8 cellular contexts compared by ENCODE assay signal in the genomic region with DNA sequence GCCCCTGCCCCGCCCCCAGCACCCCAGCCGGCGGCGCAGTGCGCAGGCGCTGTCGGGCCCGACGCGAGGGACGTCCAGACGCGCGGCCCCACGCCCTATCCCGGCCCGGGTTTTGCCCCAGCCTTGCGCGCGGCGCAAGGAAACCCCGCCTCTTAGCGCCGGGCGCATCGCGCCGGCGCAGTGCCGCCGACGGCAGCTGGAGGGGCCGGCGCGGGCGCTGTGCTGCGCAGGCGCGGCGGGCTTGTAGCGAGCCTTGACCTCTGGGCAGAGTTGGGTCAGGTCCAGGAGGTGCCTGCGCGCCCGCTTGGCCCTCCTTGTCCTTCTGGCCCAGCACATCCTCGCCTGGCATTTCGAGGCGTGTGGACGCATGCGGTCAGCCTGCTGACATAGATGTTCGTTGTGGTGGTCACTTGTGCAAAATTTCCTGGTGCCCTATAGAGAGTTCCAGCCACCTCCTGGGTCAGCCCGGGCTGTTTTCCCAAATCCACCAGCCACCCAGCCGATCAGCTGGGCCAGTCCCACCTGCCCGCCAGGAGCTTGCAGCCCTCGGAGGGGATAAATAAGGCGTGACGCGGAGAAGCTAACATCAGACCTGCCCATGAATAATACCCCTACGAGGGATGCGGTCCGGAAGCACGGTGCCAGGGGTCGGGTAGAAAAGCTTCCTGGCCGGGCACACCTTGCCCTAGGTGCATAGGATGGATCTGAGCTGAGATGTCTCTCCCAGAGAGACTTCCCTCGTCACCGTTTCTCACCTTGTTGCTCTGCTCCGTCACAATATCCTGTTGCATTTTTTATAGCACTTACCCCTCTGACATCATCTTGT. TPM values are rescaled to one million over a fixed set of nuclear protein-coding genes. Genes with fewer than 3 reads are reported as not detected.
DNase-seq lines count a peak whose midpoint lies in the region; ATAC-seq and TF ChIP-seq lines count a peak whose summit lies in the region.

No MANE protein-coding gene starts in this region.

- peak overlapping the region; percentile 14 for H3K27ac ChIP-seq in endodermal cell (ENCODE audit: low read depth, low read length)

- H3K27me3 ChIP-seq in endodermal cell (ENCODE audit: control insufficient read depth, insufficient read depth, low read length, poor library complexity, severe bottlenecking) = no peaks in the 10 kb centered on the region

- H3K9me3 Mint-ChIP-seq in endodermal cell = no peaks in the 10 kb centered on the region

- H3K27ac Mint-ChIP-seq in endodermal cell = peak overlapping the region; percentile 86

- H3K36me3 Mint-ChIP-seq in endodermal cell (ENCODE audit: low read depth) = peaks cover 13% of the 10 kb centered on the region

- TF ChIP-seq CTCF in endodermal cell (conservative IDR thresholded peaks at IDR 0.05) = no peak

- no peaks in the 10 kb centered on the region for H3K9me3 ChIP-seq in endodermal cell (ENCODE audit: control insufficient read depth, low read length)

- WGBS in endodermal cell (ENCODE audit: insufficient coverage in 1 of 2, insufficient read length in 1 of 2), 2 experiments = 22 to 27% methylated on average over 36 to 66 of the region's 66 CpGs

- no peaks in the 10 kb centered on the region for H3K4me1 ChIP-seq in endodermal cell (ENCODE audit: control insufficient read depth, insufficient read depth, low read length)

- H3K4me3 ChIP-seq in endodermal cell (ENCODE audit: low read length) = peak overlapping the region; percentile 84

- peak; percentile 90 for DNase-seq in COR-L47 (lab: John Stamatoyannopoulos, UW)
- peak; percentile 87 for DNase-seq in HT1080 (ENCODE audit: low read depth)
- peak; percentile 87 for DNase-seq in NOMO-1 treated with DMSO at 0.1 percent for 48 hours (lab: John Stamatoyannopoulos, UW; ENCODE audit: unreplicated experiment)
- peak; percentile 78 for DNase-seq in activated CD8-positive, alpha-beta memory T cell treated with anti-CD3 and anti-CD28 coated beads, Interleukin-2, amount 50 U/mL, for 1 hour (ENCODE audit: extremely low read depth)
- DNase-seq in endodermal cell = peak; percentile 96
- peak; percentile 93 for DNase-seq in midbrain (lab: John Stamatoyannopoulos, UW)
- DNase-seq in stimulated activated CD8-positive, alpha-beta memory T cell treated with anti-CD3 and anti-CD28 coated beads, Interleukin-15, amount 100 ng/mL, for 4 hours (ENCODE audit: low read depth in 2 of 2) = peak; percentile 86 to 93

- H3K27me3 Mint-ChIP-seq in endodermal cell (ENCODE audit: insufficient read depth) = peaks cover 21% of the 10 kb centered on the region

- H3K9ac ChIP-seq in endodermal cell (ENCODE audit: extremely low read depth, low read length, poor library complexity, severe bottlenecking) = peak overlapping the region; percentile 49

- H3K4me3 Mint-ChIP-seq in endodermal cell = peak overlapping the region; percentile 78

- peaks cover 16% of the 10 kb centered on the region for H3K36me3 ChIP-seq in endodermal cell (ENCODE audit: control insufficient read depth, insufficient read depth, low read length)

- peaks cover 12% of the 10 kb centered on the region for H3K4me1 Mint-ChIP-seq in endodermal cell

- peak; percentile 84 for ATAC-seq in GM21367 (IDR thresholded peaks at IDR 0.05; ENCODE audit: unreplicated experiment)

RNA-seq across cellular contexts. Expression of a gene that starts 0.4 kb away (rescaled TPM):
- 87.6 and 93.3 TPM in 2 replicates for total RNA-seq in HT1080 (2014; rRNA removed; shearing (Covaris generic))
- polyA plus RNA-seq in HT1080 (2015; cell fraction: cytosol; rRNA removed) = 68.4 and 76.1 TPM in 2 replicates
- 31.5 and 32.8 TPM in 2 replicates for polyA plus RNA-seq in HT1080 (2015; cell fraction: nucleus; rRNA removed)
- 10 to 100 TPM; 48.6 to 50.8 TPM for total RNA-seq in endodermal cell
- polyA plus RNA-seq in endodermal cell (2013, experiment 1 of 2) = 54.6 TPM
- 51.3 TPM for polyA plus RNA-seq in endodermal cell (2013, experiment 2 of 2)

RNA-seq across cellular contexts. Expression of a gene that starts 10.9 kb away (rescaled TPM):
- total RNA-seq in HT1080 (2014; rRNA removed; shearing (Covaris generic)) = 33.9 and 42.1 TPM in 2 replicates
- 26.8 and 36.8 TPM in 2 replicates for polyA plus RNA-seq in HT1080 (2015; cell fraction: cytosol; rRNA removed)
- polyA plus RNA-seq in HT1080 (2015; cell fraction: nucleus; rRNA removed) = 10.4 and 13.3 TPM in 2 replicates
- total RNA-seq in endodermal cell = 10 to 100 TPM; 52.6 to 62.6 TPM
- 73.3 TPM for polyA plus RNA-seq in endodermal cell (2013, experiment 1 of 2)
- polyA plus RNA-seq in endodermal cell (2013, experiment 2 of 2) = 79.4 TPM

RNA-seq across cellular contexts. Expression of a gene that starts 23.8 kb away (rescaled TPM):
- total RNA-seq in HT1080 (2014; rRNA removed; shearing (Covaris generic)) = not detected in 2 replicates
- not detected in 2 replicates for polyA plus RNA-seq in HT1080 (2015; cell fraction: cytosol; rRNA removed)
- polyA plus RNA-seq in HT1080 (2015; cell fraction: nucleus; rRNA removed) = 0.05 TPM in 1 of 2 replicates, not detected in the other
- total RNA-seq in endodermal cell = not detected
- polyA plus RNA-seq in endodermal cell (2013, experiment 1 of 2) = not detected
- not detected for polyA plus RNA-seq in endodermal cell (2013, experiment 2 of 2)

RNA-seq across cellular contexts. Expression of a gene that starts 36.0 kb away (rescaled TPM):
- 95.5 and 110 TPM in 2 replicates for total RNA-seq in HT1080 (2014; rRNA removed; shearing (Covaris generic))
- polyA plus RNA-seq in HT1080 (2015; cell fraction: cytosol; rRNA removed) = 208 and 229 TPM in 2 replicates
- 89.2 and 90.4 TPM in 2 replicates for polyA plus RNA-seq in HT1080 (2015; cell fraction: nucleus; rRNA removed)
- total RNA-seq in endodermal cell = 10 to 100 TPM; 55.9 to 76.6 TPM
- 33.0 TPM for polyA plus RNA-seq in endodermal cell (2013, experiment 1 of 2)
- polyA plus RNA-seq in endodermal cell (2013, experiment 2 of 2) = 30.2 TPM

Comparison
In these comparisons a context has a peak if more than half of its experiments do, and no peak if none do; other contexts are left out.
1. Peak in every context shown above with its lines: DNase-seq, ATAC-seq, H3K4me3 ChIP-seq and H3K27ac ChIP-seq.